In the genomic region with DNA sequence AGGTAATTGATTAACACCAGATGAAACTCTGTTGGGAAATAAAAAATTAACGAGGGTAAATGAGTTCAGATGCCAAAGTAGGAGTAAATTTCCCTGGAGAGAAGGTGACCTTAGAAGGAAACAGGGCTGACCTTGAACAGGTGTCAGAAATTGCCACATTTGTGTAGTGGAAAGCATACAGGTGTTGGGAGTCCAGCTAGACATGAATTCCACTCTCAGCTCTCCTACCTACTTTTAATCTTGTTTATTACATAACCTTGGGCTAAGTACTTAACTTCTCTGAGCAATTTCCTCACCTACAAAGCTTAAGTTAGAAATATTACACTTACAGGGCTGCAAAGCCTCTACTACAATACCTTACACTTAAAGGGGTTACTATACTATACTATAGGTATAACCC, we compare ENCODE assay signal across 13 cellular contexts.
DNase-seq lines count a peak whose midpoint lies in the region; ATAC-seq, FAIRE-seq and TF ChIP-seq lines count a peak whose summit lies in the region.
"Had no signal": no experiment of that assay in that cellular context is flagged by ENCODE, and none has a peak within 500 bp of the region (broad histone marks: within the 10 kb centered on the region; RNA-seq: fewer than 3 reads in every experiment).

No MANE protein-coding gene starts in this region.

- CTCF ChIA-PET in A673 (lab: Charles Lee): no interaction called here

- H3K4me3 ChIP-seq in MM.1S (ENCODE audit: low read length) (no peak overlapping the region), left lung (no peak overlapping the region), neural progenitor cell (no peak overlapping the region), A673 (ENCODE audit: low read depth, low read length, poor library complexity, severe bottlenecking) (no peak overlapping the region)
- H3K4me3 ChIP-seq: BLaER1 treated with 17β-estradiol and CSF1 and Interleukin-3, amounts not matched to agents 10 nM and 100 nM; HAP-1 had no signal

- H3K27ac ChIP-seq in MM.1S (ENCODE audit: low read length) (peak overlapping the region; percentile 79; the same call in 1 of the 2 replicates), left lung (no peak overlapping the region), neural progenitor cell (no peak overlapping the region), A673 (ENCODE audit: low read depth, low read length, poor library complexity, severe bottlenecking) (no peak overlapping the region)
- H3K27ac ChIP-seq: BLaER1 treated with 17β-estradiol and CSF1 and Interleukin-3, amounts not matched to agents 10 nM and 100 nM had no signal

- no peak for TF ChIP-seq CTCF in MM.1S (IDR thresholded peaks at IDR 0.05; ENCODE audit: low read length)
- TF ChIP-seq CTCF in left lung (IDR thresholded peaks at IDR 0.05): no peak
- TF ChIP-seq CTCF in neural progenitor cell (IDR thresholded peaks at IDR 0.05): no peak
- no peak for TF ChIP-seq CTCF in A673 (conservative IDR thresholded peaks at IDR 0.05; ENCODE audit: low read depth, low read length)
- TF ChIP-seq CTCF in progenitor cell of endocrine pancreas (IDR thresholded peaks at IDR 0.05; ENCODE audit: unreplicated experiment): no peak

- peaks cover 9% of the 10 kb centered on the region for H3F3A ChIP-seq in MM.1S (ENCODE audit: insufficient read depth, low read length)
- H3F3A ChIP-seq in neural progenitor cell (ENCODE audit: low read depth): peaks cover 10% of the 10 kb centered on the region

- no peaks in the 10 kb centered on the region for H3K79me2 ChIP-seq in MM.1S (ENCODE audit: low read length)
- no peaks in the 10 kb centered on the region for H3K79me2 ChIP-seq in neural progenitor cell (ENCODE audit: low read depth)

- H3K27ac Mint-ChIP-seq in neural progenitor cell (peak overlapping the region; percentile 47), progenitor cell of endocrine pancreas (no peak overlapping the region)

- H3K4me3 Mint-ChIP-seq in neural progenitor cell (no peak overlapping the region), progenitor cell of endocrine pancreas (ENCODE audit: low read depth) (no peak overlapping the region)
- H3K4me3 Mint-ChIP-seq: CD4-positive, CD25-positive, alpha-beta regulatory T cell had no signal

- no peak overlapping the region for H2AFZ ChIP-seq in MM.1S (ENCODE audit: low read length)
- H2AFZ ChIP-seq in neural progenitor cell (replicated peaks): no peak overlapping the region

- FAIRE-seq in G401.6 (lab: Jason Lieb, UNC): peak; percentile 3
- FAIRE-seq: H1 had no signal

- H3K9me3 Mint-ChIP-seq in neural progenitor cell (no peaks in the 10 kb centered on the region), progenitor cell of endocrine pancreas (ENCODE audit: low read depth) (peaks cover 7% of the 10 kb centered on the region)

- H3K9ac ChIP-seq in MM.1S (ENCODE audit: low read length) (no peak overlapping the region), neural progenitor cell (no peak overlapping the region)
- H3K9ac ChIP-seq: BLaER1 treated with 17β-estradiol and CSF1 and Interleukin-3, amounts not matched to agents 10 nM and 100 nM had no signal

- H3K9me3 ChIP-seq in MM.1S (replicated peaks; ENCODE audit: insufficient read depth, low read length) (no peaks in the 10 kb centered on the region), left lung (no peaks in the 10 kb centered on the region), neural progenitor cell (ENCODE audit: low read depth) (no peaks in the 10 kb centered on the region), A673 (ENCODE audit: low read depth, low read length, poor library complexity, severe bottlenecking) (no peaks in the 10 kb centered on the region)

- H3K27me3 ChIP-seq in MM.1S (replicated peaks; ENCODE audit: insufficient read depth, low read length) (no peaks in the 10 kb centered on the region), left lung (no peaks in the 10 kb centered on the region), neural progenitor cell (no peaks in the 10 kb centered on the region), A673 (replicated peaks; ENCODE audit: insufficient read depth, low read depth, low read length, poor library complexity) (no peaks in the 10 kb centered on the region)
- H3K27me3 ChIP-seq: BLaER1 treated with 17β-estradiol and CSF1 and Interleukin-3, amounts not matched to agents 10 nM and 100 nM had no signal

- no peaks in the 10 kb centered on the region for H3K36me3 ChIP-seq in MM.1S (replicated peaks; ENCODE audit: insufficient read depth, low read length)
- peaks cover 0 to 22% of the 10 kb centered on the region in 2 donors for H3K36me3 ChIP-seq in left lung
- no peaks in the 10 kb centered on the region for H3K36me3 ChIP-seq in neural progenitor cell
- H3K36me3 ChIP-seq in A673 (ENCODE audit: insufficient read depth, low read length, poor library complexity, severe bottlenecking): no peaks in the 10 kb centered on the region
- H3K36me3 ChIP-seq: HAP-1 had no signal

- no peaks in the 10 kb centered on the region for H4K20me1 ChIP-seq in MM.1S (ENCODE audit: insufficient read depth, low read length)
- H4K20me1 ChIP-seq in neural progenitor cell (ENCODE audit: low read depth): peaks cover 3% of the 10 kb centered on the region
- H4K20me1 ChIP-seq: BLaER1 treated with 17β-estradiol and CSF1 and Interleukin-3, amounts not matched to agents 10 nM and 100 nM had no signal

- H3K4me2 ChIP-seq in MM.1S (ENCODE audit: low read depth, low read length) (no peak overlapping the region), neural progenitor cell (peak overlapping the region; percentile 52)
- H3K4me2 ChIP-seq: BLaER1 treated with 17β-estradiol and CSF1 and Interleukin-3, amounts not matched to agents 10 nM and 100 nM had no signal

- POLR2A ChIA-PET in A673 (lab: Charles Lee; ENCODE audit: low non-redundant PET): no interaction called here

- H3K4me1 Mint-ChIP-seq in neural progenitor cell: peaks cover 25% of the 10 kb centered on the region
- H3K4me1 Mint-ChIP-seq in progenitor cell of endocrine pancreas (ENCODE audit: low read depth): no peaks in the 10 kb centered on the region

- H3K36me3 Mint-ChIP-seq in neural progenitor cell (peaks cover 3% of the 10 kb centered on the region), progenitor cell of endocrine pancreas (ENCODE audit: insufficient read depth) (peaks cover 23% of the 10 kb centered on the region)

- peaks cover 38% of the 10 kb centered on the region for H3K4me1 ChIP-seq in MM.1S (ENCODE audit: low read length)
- no peaks in the 10 kb centered on the region for H3K4me1 ChIP-seq in left lung
- H3K4me1 ChIP-seq in neural progenitor cell: peaks cover 28% of the 10 kb centered on the region
- no peaks in the 10 kb centered on the region for H3K4me1 ChIP-seq in A673 (ENCODE audit: insufficient read depth, low read length, poor library complexity, severe bottlenecking)

- intact Hi-C loops in left lung (cut with DNase I): no loop called here
- intact Hi-C loops in posterior vena cava (cut with DNase I): no loop called here
- intact Hi-C loops in A673 (cut with micrococcal nuclease; ENCODE audit: unreplicated experiment): no loop called here

- peaks cover 3% of the 10 kb centered on the region for H3K27me3 Mint-ChIP-seq in neural progenitor cell (ENCODE audit: insufficient read depth, low read depth)
- no peaks in the 10 kb centered on the region for H3K27me3 Mint-ChIP-seq in progenitor cell of endocrine pancreas
- H3K27me3 Mint-ChIP-seq: CD4-positive, CD25-positive, alpha-beta regulatory T cell had no signal

- DNase-seq in MM.1S: no peak
- DNase-seq in left lung: no peak
- no peak for DNase-seq in neural progenitor cell (ENCODE audit: low spot score)
- no peak for DNase-seq in posterior vena cava (ENCODE audit: low spot score)
- no peak for DNase-seq in A673 (ENCODE audit: low spot score)
- DNase-seq in activated naive CD4-positive, alpha-beta T cell treated with anti-CD3 and anti-CD28 coated beads, Interleukin-2, amount 50 U/mL, for 16 hours: no peak
- DNase-seq in progenitor cell of endocrine pancreas (ENCODE audit: low spot score, unreplicated experiment): no peak
- DNase-seq: CD4-positive, CD25-positive, alpha-beta regulatory T cell; DMS53 had no signal

- ATAC-seq in left lung: peak; percentile 76

- no TSS peak for BruUV-seq in A673 (replicated peaks; lab: Mats Ljungman, UMichigan)

- H3K9me2 ChIP-seq in MM.1S (replicated peaks; ENCODE audit: insufficient read depth, low read length): no peaks in the 10 kb centered on the region
